2 cellular contexts compared by ENCODE assay signal in the genomic region with DNA sequence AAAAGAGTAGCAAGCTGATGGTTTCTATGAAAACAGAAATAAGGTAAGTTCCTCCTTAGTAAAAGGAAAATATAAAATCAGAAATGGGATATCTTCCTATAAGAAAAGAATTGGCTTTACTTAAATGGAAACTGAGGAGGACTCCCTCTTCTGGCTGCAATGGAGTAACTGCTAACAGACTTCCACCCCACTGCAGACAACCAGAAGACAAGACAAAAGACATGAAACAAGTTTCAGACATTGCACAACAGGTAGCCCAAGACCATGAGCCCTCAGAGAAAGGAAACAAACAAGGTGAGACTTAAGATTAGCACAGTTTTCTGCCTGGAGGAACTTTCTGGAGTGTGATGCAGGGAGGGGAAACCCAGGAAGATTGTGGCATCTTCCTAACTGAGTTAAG.
TF ChIP-seq lines count a peak whose summit lies in the region.

No MANE protein-coding gene starts in this region.

TF ChIP-seq in endothelial cell of umbilical vein, 7 proteins besides CTCF, POLR2A, EP300 and RAD21 (continued from another document):
- no peak for TF ChIP-seq EZH2 (IDR thresholded peaks at IDR 0.05; ENCODE audit: borderline replicate concordance, low read depth, low read length, severe bottlenecking)
- TF ChIP-seq GATA2 (IDR thresholded peaks at IDR 0.05; ENCODE audit: insufficient read depth, insufficient read length, low read depth, low read length) = no peak
- TF ChIP-seq POLR2AphosphoS5 (IDR thresholded peaks at IDR 0.05; ENCODE audit: insufficient read depth, low read depth, low read length) = no peak
- TF ChIP-seq, protein P1, sequence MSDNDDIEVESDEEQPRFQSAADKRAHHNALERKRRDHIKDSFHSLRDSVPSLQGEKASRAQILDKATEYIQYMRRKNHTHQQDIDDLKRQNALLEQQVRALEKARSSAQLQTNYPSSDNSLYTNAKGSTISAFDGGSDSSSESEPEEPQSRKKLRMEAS (IDR thresholded peaks at IDR 0.05; ENCODE audit: insufficient read depth, insufficient read length) = no peak
TF ChIP-seq in endothelial cell of umbilical vein: peak in this region for 0.

TF ChIP-seq in GM12891, 5 proteins besides CTCF, POLR2A, EP300 and RAD21 (continued from another document):
- TF ChIP-seq TAF1 (IDR thresholded peaks at IDR 0.05; ENCODE audit: low read depth, low read length) (no peak), PAX5 (IDR thresholded peaks at IDR 0.05; ENCODE audit: insufficient read depth, low read length, severe bottlenecking) (no peak)
